ENCODE assay signal across 15 cellular contexts in the genomic region with DNA sequence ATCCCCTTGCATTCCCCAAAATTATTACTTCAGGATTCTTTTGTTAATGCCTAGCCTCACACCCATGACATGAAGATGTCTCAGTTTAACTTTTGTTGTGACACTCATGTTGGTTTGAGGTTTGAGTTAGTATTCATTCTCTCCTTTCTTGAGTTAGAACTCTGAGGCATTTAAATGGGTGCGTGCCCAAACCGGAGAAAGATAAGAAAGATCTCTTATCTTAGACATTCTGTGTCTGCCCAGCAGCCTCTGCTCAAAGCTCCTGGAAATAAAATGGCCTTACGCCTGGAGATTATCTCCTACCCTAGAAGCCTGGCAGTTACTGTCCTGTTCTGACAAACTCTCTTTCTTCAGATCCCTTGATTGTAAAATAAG. TPM values are rescaled to one million over a fixed set of nuclear protein-coding genes. Genes with fewer than 3 reads are reported as not detected.
A peak's percentile ranks its signal among the peaks of the same experiment; 100 is the strongest.
DNase-seq lines count a peak whose midpoint lies in the region; ATAC-seq and TF ChIP-seq lines count a peak whose summit lies in the region.
"Had no signal": no experiment of that assay in that cellular context is flagged by ENCODE, and none has a peak within 500 bp of the region (broad histone marks: within the 10 kb centered on the region; RNA-seq: fewer than 3 reads in every experiment).

No MANE protein-coding gene starts in this region.

- H3K36me3 Mint-ChIP-seq in endothelial cell (ENCODE audit: low read depth, unreplicated experiment), result peaks cover 7% of the 10 kb centered on the region

- H3K4me1 Mint-ChIP-seq in endothelial cell (ENCODE audit: unreplicated experiment), result peaks cover 11% of the 10 kb centered on the region

- H3K4me3 Mint-ChIP-seq in endothelial cell (ENCODE audit: unreplicated experiment), result no peak overlapping the region
- H3K4me3 Mint-ChIP-seq: CD8-positive, alpha-beta T cell; H9 had no signal

- H3K27ac Mint-ChIP-seq in endothelial cell (ENCODE audit: unreplicated experiment), result no peak overlapping the region

- no peak for TF ChIP-seq EP300 in esophagus muscularis mucosa (IDR thresholded peaks at IDR 0.05)

- H3K9ac ChIP-seq in HUES48 (ENCODE audit: low read depth, low read length), result no peak overlapping the region

- DNase-seq in RWPE1 (ENCODE audit: low spot score), result no peak
- no peak for DNase-seq in esophagus muscularis mucosa (ENCODE audit: extremely low spot score)
- DNase-seq in gastrocnemius medialis, result no peak
- no peak for DNase-seq in cerebellar nuclear complex (lab: John Stamatoyannopoulos, UW)
- no peak for DNase-seq in NCI-H774 (lab: John Stamatoyannopoulos, UW)
- no peak for DNase-seq in endothelial cell (ENCODE audit: low spot score)
- DNase-seq: activated naive CD4-positive, alpha-beta T cell treated with anti-CD3 and anti-CD28 coated beads, Interleukin-2, amount 50 U/mL, for 16 hours; CD8-positive, alpha-beta T cell; colonic mucosa; H9; NCI-H1092; NCI-H226; T-helper 9 cell had no signal

- peak overlapping the region; percentile 11 for H3K27ac ChIP-seq in HUES48 (ENCODE audit: low read depth, low read length)
- H3K27ac ChIP-seq in RWPE1, result peak overlapping the region; percentile 92
- peak overlapping the region in 3 of 4 donors; percentile 7 to 93 (median 16) for H3K27ac ChIP-seq in esophagus muscularis mucosa (replicated peaks in 1 of 4)
- peak overlapping the region; percentile 91 to 100 (median 96) for H3K27ac ChIP-seq in gastrocnemius medialis
- H3K27ac ChIP-seq: colonic mucosa had no signal

- intact Hi-C loops in esophagus muscularis mucosa (cut with DNase I), result no loop called here
- intact Hi-C loops in gastrocnemius medialis (cut with DNase I; ENCODE audit: low total_unique reads), result loop anchor here (2.0 to 10.0 kb wide), 2 partner anchors 17 to 265 kb away; a partner anchor contains a TSS

- CTCF ChIA-PET in RWPE1 (lab: Yijun Ruan, JAX), result interaction anchor here (2.5 kb wide), 1 partner anchor 17 kb away, joined by 15 read pairs; no protein-coding TSS in a partner anchor

- H3K36me3 ChIP-seq in HUES48 (ENCODE audit: control insufficient read depth, insufficient read depth, low read length), result no peaks in the 10 kb centered on the region
- peaks cover 0 to 4% (median 0%) of the 10 kb centered on the region in 4 donors for H3K36me3 ChIP-seq in esophagus muscularis mucosa
- no peaks in the 10 kb centered on the region for H3K36me3 ChIP-seq in gastrocnemius medialis
- H3K36me3 ChIP-seq: colonic mucosa had no signal

- peaks cover 1% of the 10 kb centered on the region for H3K27me3 Mint-ChIP-seq in endothelial cell (ENCODE audit: unreplicated experiment)

- POLR2A ChIA-PET in RWPE1 (lab: Yijun Ruan, JAX; ENCODE audit: low non-redundant PET), result no interaction called here

- no peak for TF ChIP-seq CTCF in RWPE1 (conservative IDR thresholded peaks at IDR 0.05; ENCODE audit: low read depth)
- TF ChIP-seq CTCF in esophagus muscularis mucosa (IDR thresholded peaks at IDR 0.05), result no peak
- no peak for TF ChIP-seq CTCF in gastrocnemius medialis (IDR thresholded peaks at IDR 0.05 in 4 of 5, conservative IDR thresholded peaks at IDR 0.05 in 1 of 5)
- TF ChIP-seq CTCF in endothelial cell (IDR thresholded peaks at IDR 0.05; ENCODE audit: unreplicated experiment), result no peak

- H3K27me3 ChIP-seq in HUES48 (ENCODE audit: control insufficient read depth, insufficient read depth, low read length), result no peaks in the 10 kb centered on the region
- no peaks in the 10 kb centered on the region for H3K27me3 ChIP-seq in esophagus muscularis mucosa
- H3K27me3 ChIP-seq in gastrocnemius medialis, result no peaks in the 10 kb centered on the region
- H3K27me3 ChIP-seq: colonic mucosa had no signal

- H3K9me3 ChIP-seq in HUES48 (ENCODE audit: control insufficient read depth, insufficient read depth, low read length) (no peaks in the 10 kb centered on the region), esophagus muscularis mucosa (no peaks in the 10 kb centered on the region), gastrocnemius medialis (no peaks in the 10 kb centered on the region)
- H3K9me3 ChIP-seq: colonic mucosa had no signal

- WGBS in esophagus muscularis mucosa, result 91% methylated on average over 3 of the region's 3 CpGs

- ATAC-seq in gastrocnemius medialis (no peak), HG03159 (IDR thresholded peaks at IDR 0.05; ENCODE audit: unreplicated experiment) (no peak)
- ATAC-seq: CD8-positive, alpha-beta T cell had no signal

- no peaks in the 10 kb centered on the region for H3K9me3 Mint-ChIP-seq in endothelial cell (ENCODE audit: unreplicated experiment)
- H3K9me3 Mint-ChIP-seq: CD8-positive, alpha-beta T cell; H9 had no signal

- in situ Hi-C loops in gastrocnemius medialis (cut with MboI; ENCODE audit: low sequenced_read_pairs in 4 of 4), result no loop called here

- H3K4me1 ChIP-seq in HUES48 (ENCODE audit: control insufficient read depth, insufficient read depth, low read length), result no peaks in the 10 kb centered on the region
- peaks cover 62 to 93% (median 84%) of the 10 kb centered on the region in 4 donors for H3K4me1 ChIP-seq in esophagus muscularis mucosa
- peaks cover 54 to 76% of the 10 kb centered on the region in 2 donors for H3K4me1 ChIP-seq in gastrocnemius medialis
- H3K4me1 ChIP-seq: colonic mucosa had no signal

- TF ChIP-seq POLR2A in esophagus muscularis mucosa (IDR thresholded peaks at IDR 0.05; ENCODE audit: low read depth), result no peak
- no peak for TF ChIP-seq POLR2A in gastrocnemius medialis (IDR thresholded peaks at IDR 0.05)

- H3K4me3 ChIP-seq in HUES48 (ENCODE audit: low read depth, low read length) (no peak overlapping the region), esophagus muscularis mucosa (no peak overlapping the region), gastrocnemius medialis (no peak overlapping the region)
- H3K4me3 ChIP-seq: colonic mucosa had no signal

RNA-seq across cellular contexts. Expression of a gene that starts 26.3 kb away (rescaled TPM):
- total RNA-seq in esophagus muscularis mucosa (100 to 1,000 TPM in 2 of 4 donors, 10 to 100 TPM in 2; 88.5 to 147 (median 112) TPM), gastrocnemius medialis (100 to 1,000 TPM; 103 to 204 (median 145) TPM), endothelial cell (ENCODE audit: unreplicated experiment) (49.4 TPM)

RNA-seq across cellular contexts. Expression of a gene that starts 55.7 kb away (rescaled TPM):
- total RNA-seq in esophagus muscularis mucosa, result 1 to 10 TPM; 1.2 to 4.0 (median 2.9) TPM
- 1 to 10 TPM in 1 of 4 donors, under 1 TPM in 3; 0.20 to 5.0 (median 0.76) TPM for total RNA-seq in gastrocnemius medialis
- total RNA-seq in endothelial cell (ENCODE audit: unreplicated experiment), result 6.3 TPM

RNA-seq across cellular contexts. Expression of a gene that starts 55.9 kb away (rescaled TPM):
- total RNA-seq in esophagus muscularis mucosa (1 to 10 TPM; 7.9 to 9.8 (median 8.4) TPM), gastrocnemius medialis (1 to 10 TPM; 1.0 to 2.4 (median 1.5) TPM), endothelial cell (ENCODE audit: unreplicated experiment) (9.0 TPM)

Comparison
In these comparisons a context has a peak if more than half of its experiments do, and no peak if none do; other contexts are left out.
1. H3K27ac ChIP-seq: peak in every context shown above with its lines; median percentile 96 in gastrocnemius medialis; 92 in RWPE1; 16 in esophagus muscularis mucosa; 11 in HUES48.